ENCODE assay signal across 19 cellular contexts in the genomic region with DNA sequence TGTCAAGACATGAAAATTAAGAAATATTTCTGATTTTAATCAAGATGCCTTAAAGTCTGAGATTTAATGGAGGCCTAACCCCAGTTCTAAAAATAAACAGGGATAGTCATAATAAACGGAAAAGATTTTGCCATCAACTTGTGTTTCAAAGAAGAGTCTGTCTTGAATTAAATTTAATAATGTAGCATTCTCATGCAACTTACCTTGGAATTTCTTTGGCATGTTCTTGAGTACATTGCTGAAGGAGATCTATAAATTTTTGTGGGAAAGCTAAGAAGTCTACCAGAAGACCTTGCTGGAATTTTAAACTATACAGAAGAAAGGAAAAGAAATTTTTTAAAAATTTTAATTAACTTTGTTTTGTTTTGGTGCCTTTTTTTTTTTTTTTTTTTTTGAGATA. TPM values are rescaled to one million over a fixed set of nuclear protein-coding genes. Genes with fewer than 3 reads are reported as not detected.
DNase-seq lines count a peak whose midpoint lies in the region; ATAC-seq, FAIRE-seq and TF ChIP-seq lines count a peak whose summit lies in the region.
"Had no signal": no experiment of that assay in that cellular context is flagged by ENCODE, and none has a peak within 500 bp of the region (broad histone marks: within the 10 kb centered on the region; RNA-seq: fewer than 3 reads in every experiment).

No MANE protein-coding gene starts in this region.

- no peak overlapping the region for H3K9ac ChIP-seq in neuronal stem cell (ENCODE audit: low read depth, low read length, poor library complexity)
- H3K9ac ChIP-seq: BLaER1 had no signal

- H2BK5ac ChIP-seq in neuronal stem cell (ENCODE audit: low read length) = no peak overlapping the region

- H4K91ac ChIP-seq in neuronal stem cell (ENCODE audit: low read depth, low read length, poor library complexity) = no peak overlapping the region

- no peak overlapping the region for H3K4ac ChIP-seq in neuronal stem cell (ENCODE audit: low read length)

- no peak overlapping the region for H2AK5ac ChIP-seq in neuronal stem cell (ENCODE audit: low read depth, low read length)

- no peak overlapping the region for H2AFZ ChIP-seq in neuronal stem cell (ENCODE audit: low read length)

- no peaks in the 10 kb centered on the region for H3K4me1 ChIP-seq in neuronal stem cell (ENCODE audit: control insufficient read depth in 2 of 2, insufficient read depth in 1 of 2, low read depth in 1 of 2, low read length in 2 of 2)
- H3K4me1 ChIP-seq: BLaER1, Caco-2, HAP-1 had no signal

- DNase-seq in AG08395 (ENCODE audit: low spot score) (peak; percentile 33), BJ (ENCODE audit: low read depth) (peak; percentile 90), GM19239 (ENCODE audit: insufficient read length, low spot score) (no peak), fibroblast of gingiva (ENCODE audit: low read depth) (peak; percentile 18), GM12891 (ENCODE audit: insufficient read length, low spot score) (no peak), neuronal stem cell (ENCODE audit: low spot score) (no peak), NCI-H226 (no peak)
- DNase-seq: Caco-2; CD8-positive, alpha-beta memory T cell; DND-41; GF-D8; KG1 had no signal

- H2BK120ac ChIP-seq in neuronal stem cell (ENCODE audit: low read depth, low read length) = no peak overlapping the region

- H3K23ac ChIP-seq in neuronal stem cell (ENCODE audit: low read depth, low read length, poor library complexity) = no peak overlapping the region

- 0 out of 2 replicates have a peak, but pooled peaks cover 2% of the 10 kb centered on the region for H3K36me3 ChIP-seq in BJ (ENCODE audit: control insufficient read depth, insufficient read depth, low read length)
- H3K36me3 ChIP-seq in neuronal stem cell (replicated peaks in 1 of 2; ENCODE audit: control insufficient read depth in 2 of 2, insufficient read depth in 2 of 2, low read length in 2 of 2) = peaks cover 6 to 75% of the 10 kb centered on the region in 2 donors

- H3K79me1 ChIP-seq in neuronal stem cell (ENCODE audit: low read depth, low read length) = no peaks in the 10 kb centered on the region

- FAIRE-seq in GM19239 (lab: Jason Lieb, UNC) (peak; percentile 81), GM12891 (lab: Jason Lieb, UNC) (no peak)
- FAIRE-seq: GM12892, H1 had no signal

- H4K8ac ChIP-seq in neuronal stem cell (ENCODE audit: low read depth, low read length) = no peak overlapping the region

- POLR2A ChIA-PET in BJ (lab: Charles Lee) = no interaction called here

- ATAC-seq in GM18861 (IDR thresholded peaks at IDR 0.05; ENCODE audit: unreplicated experiment) = no peak

- no peak overlapping the region for H2BK15ac ChIP-seq in neuronal stem cell (ENCODE audit: low read length)

- H3K18ac ChIP-seq in neuronal stem cell (ENCODE audit: low read length) = no peak overlapping the region

- H2BK12ac ChIP-seq in neuronal stem cell (ENCODE audit: low read length) = no peak overlapping the region

- H3K14ac ChIP-seq in neuronal stem cell (ENCODE audit: low read length) = no peak overlapping the region

- no peak for TF ChIP-seq CTCF in BJ (IDR thresholded peaks at IDR 0.05; ENCODE audit: insufficient read depth, low read depth, low read length)

- H3K27me3 ChIP-seq in BJ (ENCODE audit: control insufficient read depth, insufficient read depth, low read length) (no peaks in the 10 kb centered on the region), neuronal stem cell (ENCODE audit: control insufficient read depth in 3 of 3, insufficient read depth in 3 of 3, low read depth in 1 of 3, low read length in 3 of 3) (no peaks in the 10 kb centered on the region)
- H3K27me3 ChIP-seq: BLaER1 had no signal

- no peaks in the 10 kb centered on the region for H3K9me3 ChIP-seq in neuronal stem cell (replicated peaks in 1 of 2; ENCODE audit: control insufficient read depth in 2 of 2, insufficient read depth in 1 of 2, low read depth in 1 of 2, low read length in 2 of 2)
- H3K9me3 ChIP-seq: BLaER1, Caco-2, HAP-1 had no signal

- no CpG with 5 or more reads among the region's 1 CpG for WGBS in neuronal stem cell (ENCODE audit: extremely low coverage in 2 of 2, insufficient read length in 2 of 2, insufficient replicate concordance in 1 of 2), 2 donors

- H3K4me3 ChIP-seq in BJ (ENCODE audit: low read depth, low read length) (no peak overlapping the region), neuronal stem cell (ENCODE audit: low read length in 2 of 2) (no peak overlapping the region)
- H3K4me3 ChIP-seq: BLaER1, HAP-1 had no signal

- CTCF ChIA-PET in BJ (lab: Yijun Ruan, JAX) = no interaction called here

- TF ChIP-seq POLR2A in GM12891 (IDR thresholded peaks at IDR 0.05; ENCODE audit: low read depth, low read length) = no peak

- H3K27ac ChIP-seq in neuronal stem cell (replicated peaks; ENCODE audit: low read length) = no peak overlapping the region
- H3K27ac ChIP-seq: 22Rv1, BLaER1 had no signal

- H3K4me2 ChIP-seq in neuronal stem cell (ENCODE audit: insufficient read depth, low read length, poor library complexity, severe bottlenecking) = no peak overlapping the region
- H3K4me2 ChIP-seq: BLaER1 had no signal

TF ChIP-seq in GM12891, 5 proteins besides CTCF, POLR2A, EP300 and RAD21:
- no peak for TF ChIP-seq TAF1 (IDR thresholded peaks at IDR 0.05; ENCODE audit: low read depth, low read length)
- TF ChIP-seq PAX5 (IDR thresholded peaks at IDR 0.05; ENCODE audit: insufficient read depth, low read length, severe bottlenecking) = no peak
- TF ChIP-seq POLR2AphosphoS5 (IDR thresholded peaks at IDR 0.05; ENCODE audit: low read depth, low read length) = no peak
- no peak for TF ChIP-seq POU2F2 (IDR thresholded peaks at IDR 0.05; ENCODE audit: low read depth, low read length)
- TF ChIP-seq SPI1 (IDR thresholded peaks at IDR 0.05; ENCODE audit: low read depth, low read length) = no peak

RNA-seq across cellular contexts. Expression of a gene that starts 10.6 kb away (rescaled TPM):
- polyA plus RNA-seq in BJ (2011; rRNA removed) = 0.72 and 1.6 TPM in 2 replicates
- 0.72 and 0.85 TPM in 2 replicates for polyA minus RNA-seq in BJ (2011; rRNA and poly(A)+ RNA removed)
- 4.2 TPM for polyA plus RNA-seq in GM12891 (2012; ENCODE audit: low read depth, missing spikeins)
- 9.5 TPM for polyA plus RNA-seq in neuronal stem cell (2013, experiment 1 of 2)
- 10.0 TPM for polyA plus RNA-seq in neuronal stem cell (2013, experiment 2 of 2)

RNA-seq across cellular contexts. Expression of a gene that starts 10.8 kb away (rescaled TPM):
- 6.2 and 14.0 TPM in 2 replicates for polyA plus RNA-seq in BJ (2011; rRNA removed)
- 2.6 and 4.1 TPM in 2 replicates for polyA minus RNA-seq in BJ (2011; rRNA and poly(A)+ RNA removed)
- 7.1 TPM for polyA plus RNA-seq in GM12891 (2012; ENCODE audit: low read depth, missing spikeins)
- 10.6 TPM for polyA plus RNA-seq in neuronal stem cell (2013, experiment 1 of 2)
- polyA plus RNA-seq in neuronal stem cell (2013, experiment 2 of 2) = 11.3 TPM

RNA-seq across cellular contexts. Expression of a gene that starts 55.9 kb away (rescaled TPM):
- 0.28 and 0.33 TPM in 2 replicates for polyA plus RNA-seq in BJ (2011; rRNA removed)
- polyA minus RNA-seq in BJ (2011; rRNA and poly(A)+ RNA removed) = not detected in 2 replicates
- polyA plus RNA-seq in GM12891 (2012; ENCODE audit: low read depth, missing spikeins) = 0.32 TPM
- 0.77 TPM for polyA plus RNA-seq in neuronal stem cell (2013, experiment 1 of 2)
- polyA plus RNA-seq in neuronal stem cell (2013, experiment 2 of 2) = 0.66 TPM
- polyA plus RNA-seq: CD8-positive, alpha-beta memory T cell; IgD-negative memory B cell had no signal

Comparison
In these comparisons a context has a peak if more than half of its experiments do, and no peak if none do; other contexts are left out.
1. DNase-seq: peak in AG08395 (single experiment), BJ (single experiment) and fibroblast of gingiva (single experiment); none in GM19239 (single experiment), GM12891 (single experiment), neuronal stem cell (single experiment) and NCI-H226 (single experiment).